ENCODE assay signal across 8 cellular contexts in genomic region chr10:5665380-5666323, GRCh38.
DNase-seq lines count a peak whose midpoint lies in the region; ATAC-seq and TF ChIP-seq lines count a peak whose summit lies in the region.

No MANE protein-coding gene starts in this region.

- DNase-seq in NCI-H526 treated with DMSO at 0.1 percent for 48 hours (lab: John Stamatoyannopoulos, UW) (peak; percentile 65), brain microvascular endothelial cell (no peak), kidney tubule cell (ENCODE audit: low spot score) (peak; percentile 22)

- peak overlapping the region; percentile 68 to 95 (median 78) for H3K4me3 ChIP-seq in BLaER1 treated with 17β-estradiol and CSF1 and Interleukin-3, amounts not matched to agents 10 nM and 100 nM
- H3K4me3 ChIP-seq in brain microvascular endothelial cell (ENCODE audit: low read depth, low read length), result peak overlapping the region; percentile 89

- H3K27ac ChIP-seq in BLaER1 treated with 17β-estradiol and CSF1 and Interleukin-3, amounts not matched to agents 10 nM and 100 nM, result peak overlapping the region; percentile 50 to 80 (median 70); a peak in 21 of 22 replicates
- H3K27ac ChIP-seq in brain microvascular endothelial cell, result no peak overlapping the region

- peak overlapping the region; percentile 83 to 99 (median 98) for H3K4me2 ChIP-seq in BLaER1 treated with 17β-estradiol and CSF1 and Interleukin-3, amounts not matched to agents 10 nM and 100 nM

- TF ChIP-seq CTCF in brain microvascular endothelial cell (IDR thresholded peaks at IDR 0.05; ENCODE audit: low read depth, low read length, missing control alignments), result no peak

- peaks cover 0 to 10% (median 0%) of the 10 kb centered on the region in 11 experiments; a peak in 5 of 22 replicates for H4K20me1 ChIP-seq in BLaER1 treated with 17β-estradiol and CSF1 and Interleukin-3, amounts not matched to agents 10 nM and 100 nM

- H3K4me1 Mint-ChIP-seq in stimulated activated memory B cell treated with anti-CD40 and anti-IgM and Interleukin-4, amounts not matched to agents 10 μg/mL and 1 μg/mL and 100 μg/mL, for 72 hours, result peaks cover 29% of the 10 kb centered on the region

- H3K9me3 Mint-ChIP-seq in stimulated activated memory B cell treated with anti-CD40 and anti-IgM and Interleukin-4, amounts not matched to agents 10 μg/mL and 1 μg/mL and 100 μg/mL, for 72 hours, result no peaks in the 10 kb centered on the region

- peak overlapping the region; percentile 76 for H3K27ac Mint-ChIP-seq in stimulated activated memory B cell treated with anti-CD40 and anti-IgM and Interleukin-4, amounts not matched to agents 10 μg/mL and 1 μg/mL and 100 μg/mL, for 72 hours

- H3K36me3 Mint-ChIP-seq in stimulated activated memory B cell treated with anti-CD40 and anti-IgM and Interleukin-4, amounts not matched to agents 10 μg/mL and 1 μg/mL and 100 μg/mL, for 72 hours, result no peaks in the 10 kb centered on the region

- H3K9me3 ChIP-seq in BLaER1 treated with 17β-estradiol and CSF1 and Interleukin-3, amounts not matched to agents 10 nM and 100 nM (replicated peaks in 1 of 11), result no peaks in the 10 kb centered on the region

- peak overlapping the region; percentile 88 for H3K4me3 Mint-ChIP-seq in stimulated activated memory B cell treated with anti-CD40 and anti-IgM and Interleukin-4, amounts not matched to agents 10 μg/mL and 1 μg/mL and 100 μg/mL, for 72 hours

- H3K27me3 ChIP-seq in BLaER1 treated with 17β-estradiol and CSF1 and Interleukin-3, amounts not matched to agents 10 nM and 100 nM, result peaks cover 0 to 32% (median 28%) of the 10 kb centered on the region in 11 experiments; a peak in 19 of 22 replicates
- no peaks in the 10 kb centered on the region for H3K27me3 ChIP-seq in brain microvascular endothelial cell (replicated peaks)

- in situ Hi-C loops in brain microvascular endothelial cell (cut with HindIII; ENCODE audit: low pct_ligation_motif_present, low sequenced_read_pairs), result no loop called here

- peaks cover 10 to 33% (median 25%) of the 10 kb centered on the region in 10 experiments; a peak in 19 of 20 replicates for H3K4me1 ChIP-seq in BLaER1 treated with 17β-estradiol and CSF1 and Interleukin-3, amounts not matched to agents 10 nM and 100 nM

- ATAC-seq in GM21515 (IDR thresholded peaks at IDR 0.05; ENCODE audit: unreplicated experiment) (peak; percentile 24), GM19324 (IDR thresholded peaks at IDR 0.05; ENCODE audit: low FRiP score, unreplicated experiment) (no peak), HG03457 (IDR thresholded peaks at IDR 0.05; ENCODE audit: unreplicated experiment) (no peak)
- peak; percentile 56 for ATAC-seq in stimulated activated memory B cell treated with anti-CD40 and anti-IgM and Interleukin-4, amounts not matched to agents 10 μg/mL and 1 μg/mL and 100 μg/mL, for 72 hours

- peak overlapping the region; percentile 65 to 86 (median 82) for H3K9ac ChIP-seq in BLaER1 treated with 17β-estradiol and CSF1 and Interleukin-3, amounts not matched to agents 10 nM and 100 nM

- no peaks in the 10 kb centered on the region for H3K27me3 Mint-ChIP-seq in stimulated activated memory B cell treated with anti-CD40 and anti-IgM and Interleukin-4, amounts not matched to agents 10 μg/mL and 1 μg/mL and 100 μg/mL, for 72 hours

- no peaks in the 10 kb centered on the region; a peak in 1 of 22 replicates for H3K36me3 ChIP-seq in BLaER1 treated with 17β-estradiol and CSF1 and Interleukin-3, amounts not matched to agents 10 nM and 100 nM
- H3K36me3 ChIP-seq in brain microvascular endothelial cell (replicated peaks), result no peaks in the 10 kb centered on the region

Comparison
In these comparisons a context has a peak if more than half of its experiments do, and no peak if none do; other contexts are left out.
1. ATAC-seq: peak in GM21515 (single experiment) and stimulated activated memory B cell treated with anti-CD40 and anti-IgM and Interleukin-4, amounts not matched to agents 10 μg/mL and 1 μg/mL and 100 μg/mL, for 72 hours (single experiment); none in GM19324 (single experiment) and HG03457 (single experiment).